In the genomic region with DNA sequence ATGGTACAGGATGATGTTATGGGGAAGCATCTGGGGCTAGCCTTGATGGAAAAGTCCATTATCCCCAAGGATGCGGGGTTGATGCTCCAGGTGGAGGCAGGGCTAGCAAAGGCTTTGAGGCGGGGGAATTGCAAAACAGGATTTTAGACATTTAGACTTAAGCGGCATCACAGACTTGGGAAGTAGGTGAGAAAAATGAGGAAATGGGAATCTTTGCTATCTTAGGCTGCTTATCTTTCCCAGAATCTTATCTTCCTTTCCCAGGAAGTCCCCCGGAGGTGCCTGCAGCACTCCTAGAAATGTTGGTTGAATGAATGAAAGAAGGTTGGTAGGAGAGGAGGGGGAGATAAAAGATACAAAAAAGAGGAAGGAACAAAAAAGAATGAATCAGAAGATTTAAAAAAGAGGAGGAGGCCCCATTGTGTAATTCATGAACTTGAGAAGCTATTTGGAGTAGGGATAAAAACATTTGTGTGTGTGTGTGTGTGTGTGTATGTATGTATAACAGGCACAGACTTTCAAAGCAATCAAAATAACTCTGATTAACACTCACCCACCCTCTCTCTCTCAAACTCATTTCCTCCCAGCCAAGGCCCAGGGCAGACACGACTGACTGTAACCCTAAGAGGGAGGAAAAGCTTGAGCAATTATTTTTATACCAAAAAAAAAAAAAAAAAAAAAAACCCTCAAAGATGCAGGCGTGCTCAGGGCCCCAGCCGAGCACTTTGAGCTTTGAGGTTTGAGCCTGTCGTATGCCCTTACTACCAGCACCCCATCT, we compare ENCODE assay signal across 21 cellular contexts.
A peak's percentile ranks its signal among the peaks of the same experiment; 100 is the strongest.
DNase-seq lines count a peak whose midpoint lies in the region; ATAC-seq and TF ChIP-seq lines count a peak whose summit lies in the region.
"Had no signal": no experiment of that assay in that cellular context is flagged by ENCODE, and none has a peak within 500 bp of the region (broad histone marks: within the 10 kb centered on the region; RNA-seq: fewer than 3 reads in every experiment).

No MANE protein-coding gene starts in this region.

- H3K79me2 ChIP-seq in mesendoderm (ENCODE audit: control insufficient read depth, insufficient read depth, low read length) = no peaks in the 10 kb centered on the region

- peak overlapping the region; percentile 97 for H2BK20ac ChIP-seq in IMR-90 (ENCODE audit: low read depth, low read length)

- H4K91ac ChIP-seq in IMR-90 (ENCODE audit: insufficient read depth, low read depth, low read length) = peak overlapping the region; percentile 89

- DNase-seq in AG04450 (ENCODE audit: low read depth, low spot score) (no peak), IMR-90 (peak; percentile 78), cardiac fibroblast (ENCODE audit: low read depth in 2 of 2) (peak; percentile 42 to 45), mesendoderm (peak; percentile 83), NCI-H1417 (lab: John Stamatoyannopoulos, UW) (no peak), HEK293T (ENCODE audit: extremely low spot score) (no peak), WTC11 (ENCODE audit: low spot score) (no peak)
- DNase-seq: activated CD4-positive, alpha-beta T cell treated with anti-CD3 and anti-CD28 coated beads, Interleukin-2, amount 50 U/mL, for 48 hours; activated T-cell treated with anti-CD3 and anti-CD28 coated beads, Interleukin-2, amount 50 U/mL, for 1 hour; brain microvascular endothelial cell; DND-41; mammary epithelial cell; MM.1S; naive thymus-derived CD8-positive, alpha-beta T cell; NCI-H2081; NCI-H69; tibial artery had no signal

- H3K9me3 ChIP-seq in AG04450 (ENCODE audit: control insufficient read depth, insufficient read depth, low read length) (no peaks in the 10 kb centered on the region; the same call in 1 of the 2 replicates), IMR-90 (ENCODE audit: control insufficient read depth, insufficient read depth, low read length) (no peaks in the 10 kb centered on the region)
- H3K9me3 ChIP-seq: A549, tibial artery had no signal

- WGBS in IMR-90 (ENCODE audit: extremely low coverage in 2 of 2, insufficient read length in 1 of 2), 2 experiments = no CpG with 5 or more reads among the region's 8 CpGs
- WGBS in mesendoderm (ENCODE audit: extremely low coverage, insufficient coverage, low lambda C conversion rate) = no CpG with 5 or more reads among the region's 8 CpGs

- ATAC-seq in IMR-90 (ENCODE audit: low read depth) (peak; percentile 53), HG02852 (IDR thresholded peaks at IDR 0.05; ENCODE audit: unreplicated experiment) (no peak), WTC11 (no peak)
- ATAC-seq: A549; activated naive CD4-positive, alpha-beta T cell treated with anti-CD3 and anti-CD28 coated beads, Interleukin-2, amount 50 U/mL, for 72 hours; HepG2; naive thymus-derived CD8-positive, alpha-beta T cell had no signal

- H2BK120ac ChIP-seq in IMR-90 (ENCODE audit: low read depth, low read length) (peak overlapping the region; percentile 98), mesendoderm (ENCODE audit: low read depth, low read length) (peak overlapping the region; percentile 76)

- no TSS peak for BruUV-seq in IMR-90 (replicated peaks; lab: Mats Ljungman, UMichigan)

- H3K27ac Mint-ChIP-seq in WTC11 = no peak overlapping the region
- H3K27ac Mint-ChIP-seq: activated naive CD4-positive, alpha-beta T cell treated with anti-CD3 and anti-CD28 coated beads, Interleukin-2, amount 50 U/mL, for 72 hours; naive thymus-derived CD8-positive, alpha-beta T cell had no signal

- no peak overlapping the region for H3K4me3 ChIP-seq in AG04450 (ENCODE audit: low read depth, low read length)
- H3K4me3 ChIP-seq in IMR-90 (ENCODE audit: insufficient read depth, low read depth, low read length) = no peak overlapping the region
- H3K4me3 ChIP-seq in cardiac fibroblast (replicated peaks in 1 of 2; ENCODE audit: low read depth in 2 of 2, low read length in 2 of 2) = no peak overlapping the region
- H3K4me3 ChIP-seq in mesendoderm (ENCODE audit: low read length) = no peak overlapping the region
- H3K4me3 ChIP-seq: A549, tibial artery had no signal

- H3K4me2 ChIP-seq in IMR-90 (ENCODE audit: low read depth, low read length) (peak overlapping the region; percentile 38; the same call in 1 of the 2 replicates), mesendoderm (ENCODE audit: low read length) (no peak overlapping the region)
- H3K4me2 ChIP-seq: A549 had no signal

- H3K27me3 ChIP-seq in AG04450 (ENCODE audit: control insufficient read depth, insufficient read depth, low read length) (no peaks in the 10 kb centered on the region), IMR-90 (ENCODE audit: control insufficient read depth, insufficient read depth, low read length) (no peaks in the 10 kb centered on the region), mesendoderm (ENCODE audit: insufficient read depth, low read length, poor library complexity) (no peaks in the 10 kb centered on the region)
- H3K27me3 ChIP-seq: brain microvascular endothelial cell had no signal

- peak overlapping the region; percentile 76 for H2BK5ac ChIP-seq in IMR-90 (ENCODE audit: low read depth, low read length, poor library complexity, severe bottlenecking)
- H2BK5ac ChIP-seq in mesendoderm (ENCODE audit: low read length) = peak overlapping the region; percentile 99

- TF ChIP-seq CTCF in AG04450 (IDR thresholded peaks at IDR 0.05; ENCODE audit: low read depth, low read length) (no peak), IMR-90 (conservative IDR thresholded peaks at IDR 0.05; ENCODE audit: low read depth, low read length) (no peak), cardiac fibroblast (IDR thresholded peaks at IDR 0.05; ENCODE audit: low read depth, low read length) (no peak), WTC11 (IDR thresholded peaks at IDR 0.05) (no peak)

- H2AFZ ChIP-seq in IMR-90 (replicated peaks; ENCODE audit: low read length, poor library complexity) = peak overlapping the region; percentile 84

- no peaks in the 10 kb centered on the region for H3K36me3 Mint-ChIP-seq in WTC11
- H3K36me3 Mint-ChIP-seq: activated naive CD4-positive, alpha-beta T cell treated with anti-CD3 and anti-CD28 coated beads, Interleukin-2, amount 50 U/mL, for 72 hours; naive thymus-derived CD8-positive, alpha-beta T cell had no signal

- peak overlapping the region; percentile 88 for H4K5ac ChIP-seq in IMR-90 (ENCODE audit: low read depth, low read length)
- H4K5ac ChIP-seq in mesendoderm (ENCODE audit: low read length) = no peak overlapping the region

- H3K4ac ChIP-seq in IMR-90 (ENCODE audit: low read depth, low read length) (peak overlapping the region; percentile 93), mesendoderm (ENCODE audit: low read depth, low read length) (peak overlapping the region; percentile 93)

- POLR2A ChIA-PET in AG04450 (lab: Yijun Ruan, JAX) (interaction anchor here (0.8 to 3.7 kb wide), 4 partner anchors 30 to 76 kb away, joined by 3 to 47 read pairs (median 6); a partner anchor contains a TSS), IMR-90 (lab: Charles Lee; ENCODE audit: unreplicated experiment) (interaction anchor here (0.6 to 0.8 kb wide), 3 partner anchors 62 to 636 kb away, joined by 3 to 4 read pairs (median 3); a partner anchor contains a TSS), HEK293T (lab: Yijun Ruan, JAX) (interaction anchor here (1.5 kb wide), 1 partner anchor 62 kb away, joined by 3 read pairs; a partner anchor contains a TSS), WTC11 (lab: Charles Lee) (interaction anchor here (0.6 to 0.7 kb wide), 3 partner anchors 13 to 373 kb away, joined by 3 read pairs; a partner anchor contains a TSS)

- dilution Hi-C loops in IMR-90 (cut with HindIII; ENCODE audit: low sequenced_read_pairs, unreplicated experiment) = no loop called here

- no peaks in the 10 kb centered on the region for H3K9me3 Mint-ChIP-seq in WTC11

- CTCF ChIA-PET in AG04450 (lab: Charles Lee) (interaction anchor here (0.6 to 1.5 kb wide), 10 partner anchors 10 to 1006 kb away, joined by 3 to 5 read pairs (median 3); no protein-coding TSS in a partner anchor), IMR-90 (lab: Yijun Ruan, JAX) (interaction anchor here (0.5 to 1.5 kb wide), 4 partner anchors 10 to 50 kb away, joined by 3 read pairs; no protein-coding TSS in a partner anchor), HEK293T (lab: Yijun Ruan, JAX) (interaction anchor here (0.6 kb wide), 1 partner anchor 1951 kb away, joined by 3 read pairs; no protein-coding TSS in a partner anchor), WTC11 (lab: Charles Lee) (interaction anchor here (0.6 to 1.7 kb wide), 3 partner anchors 9 to 121 kb away, joined by 3 to 6 read pairs (median 6); no protein-coding TSS in a partner anchor)

- H3K4me1 ChIP-seq in IMR-90 (ENCODE audit: control insufficient read depth, insufficient read depth, low read length) = peaks cover 35% of the 10 kb centered on the region
- H3K4me1 ChIP-seq in mesendoderm (ENCODE audit: control insufficient read depth, low read depth, low read length) = peaks cover 12% of the 10 kb centered on the region
- H3K4me1 ChIP-seq: A549, tibial artery had no signal

- no peak; the same call in 1 of the 2 replicates for TF ChIP-seq RAD21 in IMR-90 (IDR thresholded peaks at IDR 0.05; ENCODE audit: low read length)

- H2AK5ac ChIP-seq in IMR-90 (ENCODE audit: low read depth, low read length) = peak overlapping the region; percentile 98
- H2AK5ac ChIP-seq in mesendoderm (ENCODE audit: low read length) = peak overlapping the region; percentile 57

- no peak for TF ChIP-seq POLR2A in IMR-90 (IDR thresholded peaks at IDR 0.05; ENCODE audit: low read depth, low read length)

- H3K4me3 Mint-ChIP-seq in WTC11 = no peak overlapping the region
- H3K4me3 Mint-ChIP-seq: naive thymus-derived CD8-positive, alpha-beta T cell had no signal

- H3K56ac ChIP-seq in IMR-90 (ENCODE audit: extremely low read depth, insufficient read depth, low read length) (peak overlapping the region; percentile 71; the same call in 1 of the 2 replicates), mesendoderm (ENCODE audit: low read length) (peak overlapping the region; percentile 85)

- H3K23ac ChIP-seq in IMR-90 (ENCODE audit: low read depth, low read length) = peak overlapping the region; percentile 90; the same call in 1 of the 2 replicates
- no peak overlapping the region for H3K23ac ChIP-seq in mesendoderm (ENCODE audit: low read length)

- H2BK15ac ChIP-seq in IMR-90 (ENCODE audit: low read depth, low read length) = peak overlapping the region; percentile 78; the same call in 2 of the 3 replicates
- no peak overlapping the region for H2BK15ac ChIP-seq in mesendoderm (replicated peaks; ENCODE audit: low read depth)

- H4K8ac ChIP-seq in IMR-90 (ENCODE audit: low read depth in 2 of 2, low read length in 2 of 2) (peak overlapping the region; percentile 64 to 85), mesendoderm (ENCODE audit: low read depth, low read length) (no peak overlapping the region)

- peaks cover 21% of the 10 kb centered on the region for H3K27me3 Mint-ChIP-seq in WTC11 (ENCODE audit: low read depth)

- H3K36me3 ChIP-seq in IMR-90 (ENCODE audit: control insufficient read depth, insufficient read depth, low read length) = no peaks in the 10 kb centered on the region
- no peaks in the 10 kb centered on the region for H3K36me3 ChIP-seq in mesendoderm (ENCODE audit: control insufficient read depth, insufficient read depth, low read length)
- H3K36me3 ChIP-seq: brain microvascular endothelial cell, tibial artery had no signal

- intact Hi-C loops in IMR-90 (cut with micrococcal nuclease) = no loop called here

- H3K79me1 ChIP-seq in IMR-90 (ENCODE audit: low read depth in 1 of 2, low read length in 2 of 2) (peaks cover 0 to 10% of the 10 kb centered on the region in 2 experiments; a peak in 1 of 4 replicates), mesendoderm (ENCODE audit: low read length) (no peaks in the 10 kb centered on the region)

- H3K18ac ChIP-seq in IMR-90 (ENCODE audit: low read depth, low read length) (peak overlapping the region; percentile 75), mesendoderm (ENCODE audit: low read length) (peak overlapping the region; percentile 71)

- H3K9ac ChIP-seq in IMR-90 (ENCODE audit: low read depth, low read length) (peak overlapping the region; percentile 63; the same call in 1 of the 2 replicates), mesendoderm (ENCODE audit: low read length) (peak overlapping the region; percentile 45)

- no peaks in the 10 kb centered on the region; the same call in 1 of the 2 replicates for H4K20me1 ChIP-seq in IMR-90 (ENCODE audit: insufficient read depth, low read length)

- in situ Hi-C loops in IMR-90 (cut with MboI; ENCODE audit: low sequenced_read_pairs) = no loop called here

- peak overlapping the region; percentile 91 for H2AK9ac ChIP-seq in IMR-90 (replicated peaks; ENCODE audit: low read depth, low read length, poor library complexity)

- H3K4me1 Mint-ChIP-seq in WTC11 = peaks cover 27% of the 10 kb centered on the region
- H3K4me1 Mint-ChIP-seq: naive thymus-derived CD8-positive, alpha-beta T cell had no signal

- H3K9me1 ChIP-seq in IMR-90 (ENCODE audit: insufficient read depth, low read length) = peaks cover 17% of the 10 kb centered on the region

- H3K27ac ChIP-seq in AG04450 (ENCODE audit: low read depth, low read length) (peak overlapping the region; percentile 79), IMR-90 (ENCODE audit: insufficient read depth, low read length) (peak overlapping the region; percentile 89), mesendoderm (ENCODE audit: low read depth, low read length) (peak overlapping the region; percentile 89)
- H3K27ac ChIP-seq: A549, brain microvascular endothelial cell, tibial artery had no signal

- H3K14ac ChIP-seq in IMR-90 (replicated peaks; ENCODE audit: low read depth, low read length) = peak overlapping the region; percentile 84

Comparison
In these comparisons a context has a peak if more than half of its experiments do, and no peak if none do; other contexts are left out.
1. DNase-seq: peak in IMR-90 (single experiment), cardiac fibroblast (2 of 2) and mesendoderm (single experiment); none in AG04450 (single experiment), NCI-H1417 (0 of 3), HEK293T (single experiment) and WTC11 (single experiment).
2. Peak in every context shown above with its lines, with median percentiles within 50 percentile points of each other: H3K27ac ChIP-seq.